22 cellular contexts compared by ENCODE assay signal in the genomic region with DNA sequence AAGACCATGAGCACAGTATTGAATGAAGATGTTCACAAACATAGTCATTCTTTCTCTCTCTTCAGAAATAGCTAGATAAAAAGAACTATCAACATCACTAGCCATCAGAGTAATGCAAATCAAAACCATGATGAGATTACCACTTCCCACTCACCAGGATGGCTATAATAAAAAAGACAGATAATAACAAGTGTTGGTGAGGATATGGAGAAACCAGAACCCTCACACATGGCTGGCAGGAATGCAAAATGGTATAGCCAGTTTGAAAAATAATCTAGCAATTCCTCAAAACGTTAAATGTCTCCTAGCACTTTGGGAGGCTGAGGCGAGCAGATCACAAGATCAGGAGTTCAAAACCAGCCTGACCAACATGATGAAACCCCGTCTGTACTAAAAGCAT.
"Had no signal": no experiment of that assay in that cellular context is flagged by ENCODE, and none has a peak within 500 bp of the region (broad histone marks: within the 10 kb centered on the region; RNA-seq: fewer than 3 reads in every experiment).

No MANE protein-coding gene starts in this region.

- H3K27me3 ChIP-seq: colonic mucosa, esophagus squamous epithelium, gastrocnemius medialis, heart right ventricle, left lung had no signal

- H3K4me1 Mint-ChIP-seq: endodermal cell had no signal

- H3K9me3 Mint-ChIP-seq: dendritic cell treated with granulocyte-macrophage colony-stimulating factor and Interleukin-4, amounts not matched to agents 40 ng/mL and 50 ng/mL, for 4 days; effector memory CD8-positive, alpha-beta T cell had no signal

- H3K36me3 ChIP-seq: colonic mucosa, esophagus squamous epithelium, gastrocnemius medialis, heart right ventricle, left lung, lower lobe of right lung had no signal

- DNase-seq: colonic mucosa; cortex of kidney; effector CD8-positive, alpha-beta T cell; effector memory CD8-positive, alpha-beta T cell; endodermal cell; erythroblast; esophagus squamous epithelium; foreskin fibroblast; foreskin melanocyte; glutamatergic neuron; heart right ventricle; hippocampal formation; left cardiac atrium; left lung; left ventricle myocardium superior; lower lobe of right lung; mesendoderm; midbrain had no signal

- H3K27ac ChIP-seq: colonic mucosa, epithelial cell of prostate, gastrocnemius medialis, heart right ventricle, left lung, lower lobe of right lung had no signal

- H3K4me3 ChIP-seq: colonic mucosa, esophagus squamous epithelium, gastrocnemius medialis, heart right ventricle, left lung, lower lobe of right lung had no signal

- H3K27me3 Mint-ChIP-seq: dendritic cell treated with granulocyte-macrophage colony-stimulating factor and Interleukin-4, amounts not matched to agents 40 ng/mL and 50 ng/mL, for 4 days had no signal

- H3K9me3 ChIP-seq: colonic mucosa, esophagus squamous epithelium, gastrocnemius medialis, left lung, lower lobe of right lung had no signal

- ATAC-seq: effector memory CD8-positive, alpha-beta T cell; esophagus mucosa; gastrocnemius medialis; heart right ventricle; left cardiac atrium; left lung; left ventricle myocardium superior; lower lobe of right lung had no signal

- H3K27ac Mint-ChIP-seq: effector memory CD8-positive, alpha-beta T cell; endodermal cell had no signal

- H3K4me3 Mint-ChIP-seq: dendritic cell treated with granulocyte-macrophage colony-stimulating factor and Interleukin-4, amounts not matched to agents 40 ng/mL and 50 ng/mL, for 4 days; effector memory CD8-positive, alpha-beta T cell; endodermal cell had no signal

- H3K4me1 ChIP-seq: colonic mucosa had no signal
